ENCODE assay signal across 1 cellular context in the genomic region with DNA sequence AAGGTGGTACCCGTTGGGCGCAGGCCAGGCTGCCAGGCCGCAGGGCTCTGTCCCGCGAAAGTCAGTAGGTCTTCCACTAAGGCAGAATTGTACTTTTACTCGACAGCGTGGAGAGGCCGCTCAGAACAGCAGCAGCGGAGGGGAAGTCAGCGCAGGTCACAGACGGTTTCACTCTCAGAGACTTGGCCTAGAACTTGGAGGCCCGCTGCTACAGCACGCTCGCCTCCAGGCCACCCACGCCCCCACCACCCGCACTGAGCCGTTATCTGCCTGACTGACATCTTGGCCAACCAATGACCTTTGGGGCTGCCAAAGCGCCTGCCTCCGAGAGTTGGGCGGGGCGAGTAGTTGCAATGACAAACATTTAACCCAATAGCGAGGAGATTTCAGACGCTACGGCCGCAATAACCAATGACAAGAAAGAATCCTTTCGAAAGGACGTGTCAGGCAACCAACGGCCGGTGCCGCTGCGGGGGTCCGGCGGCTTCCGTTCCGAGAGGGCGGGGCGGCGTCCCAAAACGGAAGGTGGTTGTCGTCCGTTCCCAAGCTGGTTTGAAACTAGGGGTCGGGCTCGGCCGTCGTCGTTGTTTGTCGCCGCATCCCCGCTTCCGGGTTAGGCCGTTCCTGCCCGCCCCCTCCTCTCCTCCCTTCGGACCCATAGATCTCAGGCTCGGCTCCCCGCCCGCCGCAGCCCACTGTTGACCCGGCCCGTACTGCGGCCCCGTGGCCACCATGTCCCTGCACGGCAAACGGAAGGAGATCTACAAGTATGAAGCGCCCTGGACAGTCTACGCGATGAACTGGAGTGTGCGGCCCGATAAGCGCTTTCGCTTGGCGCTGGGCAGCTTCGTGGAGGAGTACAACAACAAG.
A peak's percentile ranks its signal among the peaks of the same experiment; 100 is the strongest.
TF ChIP-seq lines count a peak whose summit lies in the region.

A gene with protein sequence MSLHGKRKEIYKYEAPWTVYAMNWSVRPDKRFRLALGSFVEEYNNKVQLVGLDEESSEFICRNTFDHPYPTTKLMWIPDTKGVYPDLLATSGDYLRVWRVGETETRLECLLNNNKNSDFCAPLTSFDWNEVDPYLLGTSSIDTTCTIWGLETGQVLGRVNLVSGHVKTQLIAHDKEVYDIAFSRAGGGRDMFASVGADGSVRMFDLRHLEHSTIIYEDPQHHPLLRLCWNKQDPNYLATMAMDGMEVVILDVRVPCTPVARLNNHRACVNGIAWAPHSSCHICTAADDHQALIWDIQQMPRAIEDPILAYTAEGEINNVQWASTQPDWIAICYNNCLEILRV (plus strand): TSS at position 532 of the 870 bp plus-strand sequence. CDS start 201 bp downstream, at position 733.

TF ChIP-seq in HepG2, 621 proteins besides CTCF, POLR2A, EP300 and RAD21 (continued from another document and continues in another):
- TF ChIP-seq, protein P1, sequence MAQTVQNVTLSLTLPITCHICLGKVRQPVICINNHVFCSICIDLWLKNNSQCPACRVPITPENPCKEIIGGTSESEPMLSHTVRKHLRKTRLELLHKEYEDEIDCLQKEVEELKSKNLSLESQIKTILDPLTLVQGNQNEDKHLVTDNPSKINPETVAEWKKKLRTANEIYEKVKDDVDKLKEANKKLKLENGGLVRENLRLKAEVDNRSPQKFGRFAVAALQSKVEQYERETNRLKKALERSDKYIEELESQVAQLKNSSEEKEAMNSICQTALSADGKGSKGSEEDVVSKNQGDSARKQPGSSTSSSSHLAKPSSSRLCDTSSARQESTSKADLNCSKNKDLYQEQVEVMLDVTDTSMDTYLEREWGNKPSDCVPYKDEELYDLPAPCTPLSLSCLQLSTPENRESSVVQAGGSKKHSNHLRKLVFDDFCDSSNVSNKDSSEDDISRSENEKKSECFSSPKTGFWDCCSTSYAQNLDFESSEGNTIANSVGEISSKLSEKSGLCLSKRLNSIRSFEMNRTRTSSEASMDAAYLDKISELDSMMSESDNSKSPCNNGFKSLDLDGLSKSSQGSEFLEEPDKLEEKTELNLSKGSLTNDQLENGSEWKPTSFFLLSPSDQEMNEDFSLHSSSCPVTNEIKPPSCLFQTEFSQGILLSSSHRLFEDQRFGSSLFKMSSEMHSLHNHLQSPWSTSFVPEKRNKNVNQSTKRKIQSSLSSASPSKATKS (CRISPR knock-in tag; IDR thresholded peaks at IDR 0.05) = peak; percentile 64; the same call in 1 of the 2 replicates
- peak; percentile 50; the same call in 1 of the 2 replicates for TF ChIP-seq ZBTB21 (CRISPR knock-in tag; IDR thresholded peaks at IDR 0.05)
- TF ChIP-seq BORCS8-MEF2B (CRISPR knock-in tag; IDR thresholded peaks at IDR 0.05) = peak; percentile 90
- no peak; the same call in 1 of the 2 replicates for TF ChIP-seq SNAI1 (CRISPR knock-in tag; IDR thresholded peaks at IDR 0.05; ENCODE audit: borderline replicate concordance)
- TF ChIP-seq SIX4 (CRISPR knock-in tag; IDR thresholded peaks at IDR 0.05) = 0 out of 2 replicates have a peak, but pooled peaks have one; percentile 33
- TF ChIP-seq, protein P2, sequence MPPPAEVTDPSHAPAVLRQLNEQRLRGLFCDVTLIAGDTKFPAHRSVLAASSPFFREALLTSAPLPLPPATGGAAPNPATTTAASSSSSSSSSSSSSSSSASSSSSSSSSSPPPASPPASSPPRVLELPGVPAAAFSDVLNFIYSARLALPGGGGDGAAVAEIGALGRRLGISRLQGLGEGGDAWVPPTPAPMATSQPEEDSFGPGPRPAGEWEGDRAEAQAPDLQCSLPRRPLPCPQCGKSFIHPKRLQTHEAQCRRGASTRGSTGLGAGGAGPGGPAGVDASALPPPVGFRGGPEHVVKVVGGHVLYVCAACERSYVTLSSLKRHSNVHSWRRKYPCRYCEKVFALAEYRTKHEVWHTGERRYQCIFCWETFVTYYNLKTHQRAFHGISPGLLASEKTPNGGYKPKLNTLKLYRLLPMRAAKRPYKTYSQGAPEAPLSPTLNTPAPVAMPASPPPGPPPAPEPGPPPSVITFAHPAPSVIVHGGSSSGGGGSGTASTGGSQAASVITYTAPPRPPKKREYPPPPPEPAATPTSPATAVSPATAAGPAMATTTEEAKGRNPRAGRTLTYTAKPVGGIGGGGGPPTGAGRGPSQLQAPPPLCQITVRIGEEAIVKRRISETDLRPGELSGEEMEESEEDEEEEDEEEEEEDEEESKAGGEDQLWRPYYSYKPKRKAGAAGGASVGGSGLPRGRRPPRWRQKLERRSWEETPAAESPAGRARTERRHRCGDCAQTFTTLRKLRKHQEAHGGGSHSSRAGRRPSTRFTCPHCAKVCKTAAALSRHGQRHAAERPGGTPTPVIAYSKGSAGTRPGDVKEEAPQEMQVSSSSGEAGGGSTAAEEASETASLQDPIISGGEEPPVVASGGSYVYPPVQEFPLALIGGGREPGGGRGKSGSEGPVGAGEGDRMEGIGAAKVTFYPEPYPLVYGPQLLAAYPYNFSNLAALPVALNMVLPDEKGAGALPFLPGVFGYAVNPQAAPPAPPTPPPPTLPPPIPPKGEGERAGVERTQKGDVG (CRISPR knock-in tag; IDR thresholded peaks at IDR 0.05; ENCODE audit: borderline replicate concordance) = 0 out of 2 replicates have a peak, but pooled peaks have one; percentile 67
- no peak for TF ChIP-seq THYN1 (CRISPR knock-in tag; IDR thresholded peaks at IDR 0.05; ENCODE audit: borderline replicate concordance, low read depth)
- no peak for TF ChIP-seq RFX3 (CRISPR knock-in tag; IDR thresholded peaks at IDR 0.05)
- peak; percentile 78; the same call in 1 of the 2 replicates for TF ChIP-seq MED1 (CRISPR knock-in tag; IDR thresholded peaks at IDR 0.05)
- TF ChIP-seq MYNN (CRISPR knock-in tag; IDR thresholded peaks at IDR 0.05; ENCODE audit: low read depth) = peak; percentile 85; the same call in 1 of the 2 replicates
- TF ChIP-seq ZFP36 (IDR thresholded peaks at IDR 0.05; ENCODE audit: borderline replicate concordance, low read depth, low read length, partially characterized antibody) = no peak
- peak; percentile 75 for TF ChIP-seq AGO2 (optimal IDR thresholded peaks at IDR 0.05; ENCODE audit: low read depth, low read length)
- peak; percentile 71; the same call in 1 of the 2 replicates for TF ChIP-seq MTA1 (CRISPR knock-in tag; IDR thresholded peaks at IDR 0.05; ENCODE audit: borderline replicate concordance)
- TF ChIP-seq, protein P3, sequence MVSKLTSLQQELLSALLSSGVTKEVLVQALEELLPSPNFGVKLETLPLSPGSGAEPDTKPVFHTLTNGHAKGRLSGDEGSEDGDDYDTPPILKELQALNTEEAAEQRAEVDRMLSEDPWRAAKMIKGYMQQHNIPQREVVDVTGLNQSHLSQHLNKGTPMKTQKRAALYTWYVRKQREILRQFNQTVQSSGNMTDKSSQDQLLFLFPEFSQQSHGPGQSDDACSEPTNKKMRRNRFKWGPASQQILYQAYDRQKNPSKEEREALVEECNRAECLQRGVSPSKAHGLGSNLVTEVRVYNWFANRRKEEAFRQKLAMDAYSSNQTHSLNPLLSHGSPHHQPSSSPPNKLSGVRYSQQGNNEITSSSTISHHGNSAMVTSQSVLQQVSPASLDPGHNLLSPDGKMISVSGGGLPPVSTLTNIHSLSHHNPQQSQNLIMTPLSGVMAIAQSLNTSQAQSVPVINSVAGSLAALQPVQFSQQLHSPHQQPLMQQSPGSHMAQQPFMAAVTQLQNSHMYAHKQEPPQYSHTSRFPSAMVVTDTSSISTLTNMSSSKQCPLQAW (CRISPR knock-in tag; IDR thresholded peaks at IDR 0.05) = peak; percentile 86
- peak; percentile 53 for TF ChIP-seq ZNF839 (CRISPR knock-in tag; IDR thresholded peaks at IDR 0.05; ENCODE audit: borderline replicate concordance)
- TF ChIP-seq MZF1 (CRISPR knock-in tag; IDR thresholded peaks at IDR 0.05; ENCODE audit: borderline replicate concordance) = no peak; the same call in 1 of the 2 replicates
- TF ChIP-seq JUNB (CRISPR knock-in tag; IDR thresholded peaks at IDR 0.05; ENCODE audit: borderline replicate concordance) = no peak
- TF ChIP-seq, protein P4, sequence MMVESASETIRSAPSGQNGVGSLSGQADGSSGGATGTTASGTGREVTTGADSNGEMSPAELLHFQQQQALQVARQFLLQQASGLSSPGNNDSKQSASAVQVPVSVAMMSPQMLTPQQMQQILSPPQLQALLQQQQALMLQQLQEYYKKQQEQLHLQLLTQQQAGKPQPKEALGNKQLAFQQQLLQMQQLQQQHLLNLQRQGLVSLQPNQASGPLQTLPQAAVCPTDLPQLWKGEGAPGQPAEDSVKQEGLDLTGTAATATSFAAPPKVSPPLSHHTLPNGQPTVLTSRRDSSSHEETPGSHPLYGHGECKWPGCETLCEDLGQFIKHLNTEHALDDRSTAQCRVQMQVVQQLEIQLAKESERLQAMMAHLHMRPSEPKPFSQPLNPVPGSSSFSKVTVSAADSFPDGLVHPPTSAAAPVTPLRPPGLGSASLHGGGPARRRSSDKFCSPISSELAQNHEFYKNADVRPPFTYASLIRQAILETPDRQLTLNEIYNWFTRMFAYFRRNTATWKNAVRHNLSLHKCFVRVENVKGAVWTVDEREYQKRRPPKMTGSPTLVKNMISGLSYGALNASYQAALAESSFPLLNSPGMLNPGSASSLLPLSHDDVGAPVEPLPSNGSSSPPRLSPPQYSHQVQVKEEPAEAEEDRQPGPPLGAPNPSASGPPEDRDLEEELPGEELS (CRISPR knock-in tag; IDR thresholded peaks at IDR 0.05) = peak; percentile 52
- TF ChIP-seq NFIC (IDR thresholded peaks at IDR 0.05; ENCODE audit: low read length) = no peak
- TF ChIP-seq, protein P5, sequence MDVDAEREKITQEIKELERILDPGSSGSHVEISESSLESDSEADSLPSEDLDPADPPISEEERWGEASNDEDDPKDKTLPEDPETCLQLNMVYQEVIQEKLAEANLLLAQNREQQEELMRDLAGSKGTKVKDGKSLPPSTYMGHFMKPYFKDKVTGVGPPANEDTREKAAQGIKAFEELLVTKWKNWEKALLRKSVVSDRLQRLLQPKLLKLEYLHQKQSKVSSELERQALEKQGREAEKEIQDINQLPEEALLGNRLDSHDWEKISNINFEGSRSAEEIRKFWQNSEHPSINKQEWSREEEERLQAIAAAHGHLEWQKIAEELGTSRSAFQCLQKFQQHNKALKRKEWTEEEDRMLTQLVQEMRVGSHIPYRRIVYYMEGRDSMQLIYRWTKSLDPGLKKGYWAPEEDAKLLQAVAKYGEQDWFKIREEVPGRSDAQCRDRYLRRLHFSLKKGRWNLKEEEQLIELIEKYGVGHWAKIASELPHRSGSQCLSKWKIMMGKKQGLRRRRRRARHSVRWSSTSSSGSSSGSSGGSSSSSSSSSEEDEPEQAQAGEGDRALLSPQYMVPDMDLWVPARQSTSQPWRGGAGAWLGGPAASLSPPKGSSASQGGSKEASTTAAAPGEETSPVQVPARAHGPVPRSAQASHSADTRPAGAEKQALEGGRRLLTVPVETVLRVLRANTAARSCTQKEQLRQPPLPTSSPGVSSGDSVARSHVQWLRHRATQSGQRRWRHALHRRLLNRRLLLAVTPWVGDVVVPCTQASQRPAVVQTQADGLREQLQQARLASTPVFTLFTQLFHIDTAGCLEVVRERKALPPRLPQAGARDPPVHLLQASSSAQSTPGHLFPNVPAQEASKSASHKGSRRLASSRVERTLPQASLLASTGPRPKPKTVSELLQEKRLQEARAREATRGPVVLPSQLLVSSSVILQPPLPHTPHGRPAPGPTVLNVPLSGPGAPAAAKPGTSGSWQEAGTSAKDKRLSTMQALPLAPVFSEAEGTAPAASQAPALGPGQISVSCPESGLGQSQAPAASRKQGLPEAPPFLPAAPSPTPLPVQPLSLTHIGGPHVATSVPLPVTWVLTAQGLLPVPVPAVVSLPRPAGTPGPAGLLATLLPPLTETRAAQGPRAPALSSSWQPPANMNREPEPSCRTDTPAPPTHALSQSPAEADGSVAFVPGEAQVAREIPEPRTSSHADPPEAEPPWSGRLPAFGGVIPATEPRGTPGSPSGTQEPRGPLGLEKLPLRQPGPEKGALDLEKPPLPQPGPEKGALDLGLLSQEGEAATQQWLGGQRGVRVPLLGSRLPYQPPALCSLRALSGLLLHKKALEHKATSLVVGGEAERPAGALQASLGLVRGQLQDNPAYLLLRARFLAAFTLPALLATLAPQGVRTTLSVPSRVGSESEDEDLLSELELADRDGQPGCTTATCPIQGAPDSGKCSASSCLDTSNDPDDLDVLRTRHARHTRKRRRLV (CRISPR knock-in tag; IDR thresholded peaks at IDR 0.05) = no peak
- 0 out of 2 replicates have a peak, but pooled peaks have one; percentile 44 for TF ChIP-seq ZNF468 (CRISPR knock-in tag; IDR thresholded peaks at IDR 0.05)
- TF ChIP-seq, protein P6, sequence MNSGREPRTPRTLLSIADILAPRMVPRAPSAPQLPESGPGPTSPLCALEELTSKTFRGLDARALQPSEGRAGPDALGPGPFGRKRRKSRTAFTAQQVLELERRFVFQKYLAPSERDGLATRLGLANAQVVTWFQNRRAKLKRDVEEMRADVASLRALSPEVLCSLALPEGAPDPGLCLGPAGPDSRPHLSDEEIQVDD (CRISPR knock-in tag; IDR thresholded peaks at IDR 0.05; ENCODE audit: borderline replicate concordance) = 0 out of 2 replicates have a peak, but pooled peaks have one; percentile 79
- TF ChIP-seq NFE2 (CRISPR knock-in tag; IDR thresholded peaks at IDR 0.05) = no peak
- no peak for TF ChIP-seq SOX6 (IDR thresholded peaks at IDR 0.05)
- no peak for TF ChIP-seq SOX6 (CRISPR knock-in tag; IDR thresholded peaks at IDR 0.05)
- TF ChIP-seq, protein P7, sequence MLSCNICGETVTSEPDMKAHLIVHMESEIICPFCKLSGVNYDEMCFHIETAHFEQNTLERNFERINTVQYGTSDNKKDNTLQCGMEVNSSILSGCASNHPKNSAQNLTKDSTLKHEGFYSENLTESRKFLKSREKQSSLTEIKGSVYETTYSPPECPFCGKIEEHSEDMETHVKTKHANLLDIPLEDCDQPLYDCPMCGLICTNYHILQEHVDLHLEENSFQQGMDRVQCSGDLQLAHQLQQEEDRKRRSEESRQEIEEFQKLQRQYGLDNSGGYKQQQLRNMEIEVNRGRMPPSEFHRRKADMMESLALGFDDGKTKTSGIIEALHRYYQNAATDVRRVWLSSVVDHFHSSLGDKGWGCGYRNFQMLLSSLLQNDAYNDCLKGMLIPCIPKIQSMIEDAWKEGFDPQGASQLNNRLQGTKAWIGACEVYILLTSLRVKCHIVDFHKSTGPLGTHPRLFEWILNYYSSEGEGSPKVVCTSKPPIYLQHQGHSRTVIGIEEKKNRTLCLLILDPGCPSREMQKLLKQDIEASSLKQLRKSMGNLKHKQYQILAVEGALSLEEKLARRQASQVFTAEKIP (CRISPR knock-in tag; IDR thresholded peaks at IDR 0.05; ENCODE audit: borderline replicate concordance) = no peak
- TF ChIP-seq ZBTB3 (CRISPR knock-in tag; IDR thresholded peaks at IDR 0.05; ENCODE audit: borderline replicate concordance, low read depth) = peak; percentile 83; the same call in 1 of the 2 replicates
- TF ChIP-seq RAD51 (IDR thresholded peaks at IDR 0.05; ENCODE audit: borderline replicate concordance) = no peak
- no peak for TF ChIP-seq PCBP2 (optimal IDR thresholded peaks at IDR 0.05; ENCODE audit: low read depth, low read length, poor library complexity, severe bottlenecking)
- 0 out of 2 replicates have a peak, but pooled peaks have one; percentile 53 for TF ChIP-seq ZNF251 (CRISPR knock-in tag; IDR thresholded peaks at IDR 0.05)
- TF ChIP-seq FOSL1 (CRISPR knock-in tag; IDR thresholded peaks at IDR 0.05; ENCODE audit: borderline replicate concordance) = 0 out of 2 replicates have a peak, but pooled peaks have one; percentile 27
- peak; percentile 91 for TF ChIP-seq ZNF83 (CRISPR knock-in tag; IDR thresholded peaks at IDR 0.05; ENCODE audit: borderline replicate concordance)
- TF ChIP-seq ZKSCAN5 (CRISPR knock-in tag; IDR thresholded peaks at IDR 0.05) = no peak
- TF ChIP-seq, protein P8, sequence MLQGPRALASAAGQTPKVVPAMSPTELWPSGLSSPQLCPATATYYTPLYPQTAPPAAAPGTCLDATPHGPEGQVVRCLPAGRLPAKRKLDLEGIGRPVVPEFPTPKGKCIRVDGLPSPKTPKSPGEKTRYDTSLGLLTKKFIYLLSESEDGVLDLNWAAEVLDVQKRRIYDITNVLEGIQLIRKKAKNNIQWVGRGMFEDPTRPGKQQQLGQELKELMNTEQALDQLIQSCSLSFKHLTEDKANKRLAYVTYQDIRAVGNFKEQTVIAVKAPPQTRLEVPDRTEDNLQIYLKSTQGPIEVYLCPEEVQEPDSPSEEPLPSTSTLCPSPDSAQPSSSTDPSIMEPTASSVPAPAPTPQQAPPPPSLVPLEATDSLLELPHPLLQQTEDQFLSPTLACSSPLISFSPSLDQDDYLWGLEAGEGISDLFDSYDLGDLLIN (CRISPR knock-in tag; IDR thresholded peaks at IDR 0.05; ENCODE audit: borderline replicate concordance) = no peak
